In genomic region chr11:57775474-57775873, GRCh38 we compare ENCODE assay signal across 12 cellular contexts. TPM values are rescaled to one million over a fixed set of nuclear protein-coding genes. Genes with fewer than 3 reads are reported as not detected.
DNase-seq lines count a peak whose midpoint lies in the region; ATAC-seq and TF ChIP-seq lines count a peak whose summit lies in the region.
"Had no signal": no experiment of that assay in that cellular context is flagged by ENCODE, and none has a peak within 500 bp of the region (broad histone marks: within the 10 kb centered on the region; RNA-seq: fewer than 3 reads in every experiment).

No MANE protein-coding gene starts in this region.

- intact Hi-C loops in Panc1 (cut with micrococcal nuclease; ENCODE audit: unreplicated experiment) (no loop called here), testis (cut with DNase I; ENCODE audit: low total_unique reads) (no loop called here)

- H3K9me3 ChIP-seq in Panc1 (ENCODE audit: control insufficient read depth, insufficient read depth, low read depth, low read length) (no peaks in the 10 kb centered on the region), duodenal mucosa (ENCODE audit: control insufficient read depth in 1 of 2, low read length in 2 of 2) (no peaks in the 10 kb centered on the region), mucosa of rectum (ENCODE audit: control insufficient read depth in 2 of 2, low read length in 2 of 2) (no peaks in the 10 kb centered on the region), testis (no peaks in the 10 kb centered on the region)

- ATAC-seq in Panc1, result no peak
- no peak for ATAC-seq in stimulated activated naive CD8-positive, alpha-beta T cell treated with anti-CD3 and anti-CD28 coated beads, Interleukin-15, Interleukin-2, amounts not matched to agents 100 U/mL and 50 U/mL, for 24 hours
- ATAC-seq in HG03159 (IDR thresholded peaks at IDR 0.05; ENCODE audit: unreplicated experiment), result no peak

- in situ Hi-C loops in Panc1 (cut with HindIII; ENCODE audit: low pct_unique_long_range_greater_than_20kb, low sequenced_read_pairs), result no loop called here

- H3K4me1 ChIP-seq in Panc1 (ENCODE audit: control insufficient read depth, insufficient read depth, low read length), result peaks cover 85% of the 10 kb centered on the region
- H3K4me1 ChIP-seq in duodenal mucosa (ENCODE audit: control insufficient read depth in 1 of 2, insufficient read depth in 2 of 2, low read length in 2 of 2), result peaks cover 62 to 67% of the 10 kb centered on the region in 2 donors
- H3K4me1 ChIP-seq in mucosa of rectum (ENCODE audit: control insufficient read depth in 2 of 2, insufficient read depth in 2 of 2, low read length in 2 of 2), result peaks cover 49 to 79% of the 10 kb centered on the region in 2 donors
- peaks cover 83% of the 10 kb centered on the region for H3K4me1 ChIP-seq in testis

- peak overlapping the region in 1 of 2 experiments; percentile 28; a peak in 2 of 4 replicates for H3K4me3 ChIP-seq in Panc1 (ENCODE audit: low read depth in 2 of 2, low read length in 2 of 2)
- H3K4me3 ChIP-seq in duodenal mucosa (ENCODE audit: low read depth in 1 of 2, low read length in 2 of 2), result peak overlapping the region; percentile 11 to 40
- H3K4me3 ChIP-seq in mucosa of rectum (ENCODE audit: low read length in 2 of 2), result peak overlapping the region; percentile 12 to 37
- no peak overlapping the region for H3K4me3 ChIP-seq in testis
- H3K4me3 ChIP-seq in H7 (ENCODE audit: insufficient read depth, low read depth, low read length), result no peak overlapping the region

- TF ChIP-seq POLR2A in testis (IDR thresholded peaks at IDR 0.05), result no peak

- H3K27me3 ChIP-seq in Panc1 (ENCODE audit: control insufficient read depth, insufficient read depth, low read length) (no peaks in the 10 kb centered on the region), duodenal mucosa (ENCODE audit: control insufficient read depth in 1 of 2, insufficient read depth in 2 of 2, low read length in 2 of 2) (no peaks in the 10 kb centered on the region), mucosa of rectum (ENCODE audit: control insufficient read depth in 2 of 2, insufficient read depth in 2 of 2, low read length in 2 of 2) (no peaks in the 10 kb centered on the region), testis (no peaks in the 10 kb centered on the region), H7 (ENCODE audit: control insufficient read depth, insufficient read depth, low read length) (no peaks in the 10 kb centered on the region)

- peak overlapping the region; percentile 99 for H3K27ac ChIP-seq in Panc1 (ENCODE audit: low read length)
- no peak overlapping the region for H3K27ac ChIP-seq in duodenal mucosa (ENCODE audit: low read depth, low read length)
- peak overlapping the region; percentile 94 to 95 for H3K27ac ChIP-seq in mucosa of rectum (ENCODE audit: low read depth in 2 of 2, low read length in 2 of 2)
- H3K27ac ChIP-seq in testis, result peak overlapping the region; percentile 25 to 80

- 46 to 51% methylated on average over 5 of the region's 5 CpGs for WGBS in testis, 2 donors

- BruUV-seq in Panc1 (replicated peaks; lab: Mats Ljungman, UMichigan), result TSS peak; percentile 4

- POLR2A ChIA-PET in Panc1 (lab: Charles Lee), result no interaction called here

- peak overlapping the region; percentile 14 to 39 for H3K9ac ChIP-seq in duodenal mucosa (ENCODE audit: low read depth in 1 of 2, low read length in 2 of 2)
- H3K9ac ChIP-seq in mucosa of rectum (ENCODE audit: low read depth in 1 of 2, low read length in 2 of 2), result peak overlapping the region in 1 of 2 donors; percentile 45

- TF ChIP-seq CTCF in Panc1 (IDR thresholded peaks at IDR 0.05), result no peak
- TF ChIP-seq CTCF in testis (IDR thresholded peaks at IDR 0.05), result no peak

- CTCF ChIA-PET in Panc1 (lab: Charles Lee), result no interaction called here

- H3K36me3 ChIP-seq in Panc1 (ENCODE audit: control insufficient read depth, insufficient read depth, low read length) (no peaks in the 10 kb centered on the region; the same call in 1 of the 2 replicates), duodenal mucosa (ENCODE audit: control insufficient read depth in 1 of 2, insufficient read depth in 2 of 2, low read length in 2 of 2) (no peaks in the 10 kb centered on the region), mucosa of rectum (ENCODE audit: control insufficient read depth in 2 of 2, insufficient read depth in 2 of 2, low read length in 2 of 2) (no peaks in the 10 kb centered on the region), testis (ENCODE audit: low read depth, missing control alignments) (no peaks in the 10 kb centered on the region), H7 (replicated peaks; ENCODE audit: control insufficient read depth, insufficient read depth, low read length) (no peaks in the 10 kb centered on the region)

- DNase-seq in Panc1 (ENCODE audit: low read depth, low spot score) (no peak), testis (no peak), SW480 (ENCODE audit: low spot score) (no peak), H7 (no peak)
- DNase-seq in stimulated activated naive CD8-positive, alpha-beta T cell treated with anti-CD3 and anti-CD28 coated beads, Interleukin-15, Interleukin-2, amounts not matched to agents 100 U/mL and 50 U/mL, for 24 hours, result no peak
- DNase-seq: NCI-H1105; stimulated activated CD4-positive, alpha-beta T cell treated with anti-CD3 and anti-CD28 coated beads, Interleukin-2, amount 100 ng/mL, for 24 hours had no signal

RNA-seq across cellular contexts. Expression of gene CTNND1, which starts 13.9 kb away (rescaled TPM):
- total RNA-seq in Panc1 (2021; ENCODE audit: unreplicated experiment), result 189 TPM
- polyA plus RNA-seq in Panc1 (2012; ENCODE audit: insufficient read length), result 184 TPM
- 100 to 1,000 TPM; 178 to 227 TPM for total RNA-seq in testis
- polyA plus RNA-seq in testis (ENCODE audit: insufficient read depth, low read depth, low replicate concordance), result 134 TPM
- total RNA-seq in H7 (2014; rRNA removed; shearing (Covaris generic)), result 108 and 118 TPM in 2 replicates

RNA-seq across cellular contexts. Expression of gene BTBD18, which starts 23.9 kb away (rescaled TPM):
- total RNA-seq in Panc1 (2021; ENCODE audit: unreplicated experiment) (not detected), testis (1 to 10 TPM; 3.1 to 7.2 TPM)
- not detected for polyA plus RNA-seq in Panc1 (2012; ENCODE audit: insufficient read length)
- polyA plus RNA-seq in testis (ENCODE audit: insufficient read depth, low read depth, low replicate concordance), result 2.8 TPM
- total RNA-seq in H7 (2014; rRNA removed; shearing (Covaris generic)), result not detected in 2 replicates
- total RNA-seq: cerebellum, SK-MEL-5 had no signal

RNA-seq across cellular contexts. Expression of gene SELENOH, which starts 34.2 kb away (rescaled TPM):
- 112 TPM for total RNA-seq in Panc1 (2021; ENCODE audit: unreplicated experiment)
- 115 TPM for polyA plus RNA-seq in Panc1 (2012; ENCODE audit: insufficient read length)
- total RNA-seq in testis, result 100 to 1,000 TPM; 157 to 222 TPM
- 71.3 TPM for polyA plus RNA-seq in testis (ENCODE audit: insufficient read depth, low read depth, low replicate concordance)
- 200 and 246 TPM in 2 replicates for total RNA-seq in H7 (2014; rRNA removed; shearing (Covaris generic))

Comparison
In these comparisons a context has a peak if more than half of its experiments do, and no peak if none do; other contexts are left out.
1. H3K4me3 ChIP-seq: peak in duodenal mucosa (2 of 2) and mucosa of rectum (2 of 2); none in testis (0 of 2) and H7 (single experiment).